In genomic region chr7:16431646-16432424, GRCh38 we compare ENCODE assay signal across 8 cellular contexts. TPM values are rescaled to one million over a fixed set of nuclear protein-coding genes. Genes with fewer than 3 reads are reported as not detected.
DNase-seq lines count a peak whose midpoint lies in the region; ATAC-seq, FAIRE-seq and TF ChIP-seq lines count a peak whose summit lies in the region.

No MANE protein-coding gene starts in this region.

- H3K36me3 Mint-ChIP-seq in activated naive CD4-positive, alpha-beta T cell treated with anti-CD3 and anti-CD28 coated beads, Interleukin-2, amount 50 U/mL, for 72 hours: no peaks in the 10 kb centered on the region

- DNase-seq in activated gamma-delta T cell treated with Interleukin-2 at 50 U/mL for 16 hours (peak; percentile 15), activated gamma-delta T cell (lab: John Stamatoyannopoulos, UW) (no peak), H54 (ENCODE audit: insufficient read length, low spot score) (peak; percentile 17), NCI-H1092 treated with DMSO at 0.1 percent for 48 hours (lab: John Stamatoyannopoulos, UW) (peak; percentile 41), iPS-NIHi11 (ENCODE audit: low spot score) (peak; percentile 49), uterus (no peak)
- no peak for DNase-seq in activated naive CD4-positive, alpha-beta T cell treated with anti-CD3 and anti-CD28 coated beads, Interleukin-2, amount 50 U/mL, for 72 hours (ENCODE audit: low spot score in 2 of 2)

- no peaks in the 10 kb centered on the region for H3K9me3 Mint-ChIP-seq in activated naive CD4-positive, alpha-beta T cell treated with anti-CD3 and anti-CD28 coated beads, Interleukin-2, amount 50 U/mL, for 72 hours

- TF ChIP-seq CTCF in uterus (IDR thresholded peaks at IDR 0.05): peak in 3 of 4 experiments; percentile 18 to 22 (median 22)

- peak; percentile 53 to 71 for ATAC-seq in activated naive CD4-positive, alpha-beta T cell treated with anti-CD3 and anti-CD28 coated beads, Interleukin-2, amount 50 U/mL, for 72 hours
- no peak for ATAC-seq in HG03521 (IDR thresholded peaks at IDR 0.05; ENCODE audit: unreplicated experiment)

- no peak for TF ChIP-seq POLR2A in H54 (IDR thresholded peaks at IDR 0.05; ENCODE audit: low read depth, low read length)
- TF ChIP-seq POLR2A in uterus (IDR thresholded peaks at IDR 0.05): no peak

- intact Hi-C loops in uterus (cut with DNase I; ENCODE audit: low total_unique reads): no loop called here

- no peaks in the 10 kb centered on the region for H3K27me3 ChIP-seq in uterus

- H3K27ac ChIP-seq in uterus: no peak overlapping the region

- H3K27ac Mint-ChIP-seq in activated naive CD4-positive, alpha-beta T cell treated with anti-CD3 and anti-CD28 coated beads, Interleukin-2, amount 50 U/mL, for 72 hours: no peak overlapping the region

- peak; percentile 91 for FAIRE-seq in H54 (lab: Jason Lieb, UNC)

- no peaks in the 10 kb centered on the region for H3K36me3 ChIP-seq in uterus

- no peak overlapping the region for H3K4me3 ChIP-seq in uterus

- no peaks in the 10 kb centered on the region for H3K9me3 ChIP-seq in uterus

- H3K4me1 ChIP-seq in uterus: no peaks in the 10 kb centered on the region

RNA-seq across cellular contexts. Expression of gene CRPPA, which starts 10.5 kb away (rescaled TPM):
- total RNA-seq in activated naive CD4-positive, alpha-beta T cell treated with anti-CD3 and anti-CD28 coated beads, Interleukin-2, amount 50 U/mL, for 72 hours: 1 to 10 TPM in 1 of 2 donors, under 1 TPM in 1; 0.43 to 1.0 TPM
- total RNA-seq in uterus: 1 to 10 TPM in 3 of 4 donors, under 1 TPM in 1; 0.29 to 8.6 (median 3.5) TPM

RNA-seq across cellular contexts. Expression of gene SOSTDC1, which starts 33.7 kb away (rescaled TPM):
- not detected for total RNA-seq in activated naive CD4-positive, alpha-beta T cell treated with anti-CD3 and anti-CD28 coated beads, Interleukin-2, amount 50 U/mL, for 72 hours
- 10 to 100 TPM in 1 of 4 donors, not detected in 3; 14.2 TPM for total RNA-seq in uterus

Comparison
In these comparisons a context has a peak if more than half of its experiments do, and no peak if none do; other contexts are left out.
1. DNase-seq: peak in activated gamma-delta T cell treated with Interleukin-2 at 50 U/mL for 16 hours (single experiment), H54 (single experiment), NCI-H1092 treated with DMSO at 0.1 percent for 48 hours (single experiment) and iPS-NIHi11 (single experiment); none in activated gamma-delta T cell (single experiment), activated naive CD4-positive, alpha-beta T cell treated with anti-CD3 and anti-CD28 coated beads, Interleukin-2, amount 50 U/mL, for 72 hours (0 of 2) and uterus (0 of 2).